Comparison of ENCODE assay signal across 1 cellular context in genomic region chr17:72474740-72475477, GRCh38.
TF ChIP-seq lines count a peak whose summit lies in the region.

No MANE protein-coding gene starts in this region.

TF ChIP-seq in HepG2, 621 proteins besides CTCF, POLR2A, EP300 and RAD21 (continued from another document):
- TF ChIP-seq GPBP1L1 (CRISPR knock-in tag; IDR thresholded peaks at IDR 0.05) (no peak), RBM22 (optimal IDR thresholded peaks at IDR 0.05; ENCODE audit: low read length) (peak; percentile 42), IRF9 (CRISPR knock-in tag; IDR thresholded peaks at IDR 0.05; ENCODE audit: borderline replicate concordance) (no peak)
